8 cellular contexts compared by ENCODE assay signal in the genomic region with DNA sequence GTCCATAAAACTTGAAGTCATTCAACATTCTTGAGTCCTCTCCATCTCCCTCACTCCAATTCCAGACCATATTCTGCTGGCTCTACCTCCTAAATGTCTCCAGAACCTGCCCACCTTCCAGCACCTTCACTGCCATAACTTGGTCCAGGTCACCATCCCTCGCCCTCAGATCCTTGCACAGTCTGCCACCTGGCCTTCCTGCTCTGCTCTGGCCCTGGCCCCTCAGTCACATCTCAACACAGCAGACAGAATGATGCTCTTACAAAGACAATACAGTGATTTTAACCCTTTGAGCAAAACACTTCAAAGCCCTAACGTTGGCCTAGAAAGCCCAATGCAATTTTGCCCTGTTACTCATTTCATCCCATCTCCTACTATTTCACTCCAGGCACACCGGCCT.
"Had no signal": no experiment of that assay in that cellular context is flagged by ENCODE, and none has a peak within 500 bp of the region (broad histone marks: within the 10 kb centered on the region; RNA-seq: fewer than 3 reads in every experiment).

No MANE protein-coding gene starts in this region.

- H2AFZ ChIP-seq: GM23248 had no signal

- DNase-seq: GM23248, H9, HCEC 1CT, KG1 had no signal

- H3K27ac ChIP-seq: GM23248 had no signal

- FAIRE-seq: H1, H54, HepG2, K562 had no signal

- H3K9me3 Mint-ChIP-seq: H9 had no signal

- H3K4me3 ChIP-seq: GM23248, K562 had no signal

- H3K4me3 Mint-ChIP-seq: H9 had no signal

- H3K4me1 Mint-ChIP-seq: H9 had no signal

- H3K9ac ChIP-seq: GM23248 had no signal

- H3K27ac Mint-ChIP-seq: H9 had no signal

- ATAC-seq: HepG2, K562 had no signal
